In the genomic region with DNA sequence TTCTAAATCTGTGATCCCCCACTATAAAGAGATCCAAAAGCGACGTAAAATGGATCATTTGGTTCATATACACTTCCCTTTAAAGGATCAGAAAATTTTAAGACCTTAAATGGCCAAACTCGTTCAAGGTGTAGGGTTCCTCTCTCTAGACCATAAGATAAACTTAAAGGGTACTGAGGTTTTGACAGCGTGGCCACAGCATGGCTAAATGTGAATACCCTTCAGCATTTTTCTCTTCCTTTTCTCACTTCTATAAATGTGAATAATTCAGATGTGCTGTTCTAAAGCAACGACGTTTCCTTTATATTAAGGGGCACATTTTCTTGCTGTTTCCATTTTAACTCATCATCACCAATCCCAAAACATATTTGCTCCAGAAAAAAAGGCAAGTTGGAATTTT, we compare ENCODE assay signal across 1 cellular context.
TF ChIP-seq lines count a peak whose summit lies in the region.

No MANE protein-coding gene starts in this region.

TF ChIP-seq in GM12878, 131 proteins besides CTCF, POLR2A, EP300 and RAD21 (continued from another document):
- TF ChIP-seq NR2C2 (IDR thresholded peaks at IDR 0.05; ENCODE audit: borderline replicate concordance, control insufficient read depth, insufficient read length, low read depth), result no peak
- peak; percentile 65; the same call in 1 of the 2 replicates for TF ChIP-seq SPI1 (IDR thresholded peaks at IDR 0.05; ENCODE audit: borderline replicate concordance, insufficient read depth, low read depth, low read length)
- TF ChIP-seq POU2F2 (IDR thresholded peaks at IDR 0.05; ENCODE audit: borderline replicate concordance, low read depth, low read length), result no peak
- TF ChIP-seq MTA2 (IDR thresholded peaks at IDR 0.05; ENCODE audit: low read depth), result peak; percentile 50; the same call in 1 of the 2 replicates
- no peak for TF ChIP-seq NR2F1 (conservative IDR thresholded peaks at IDR 0.05)
